In genomic region chrX:17860179-17860780, GRCh38 we compare ENCODE assay signal across 8 cellular contexts. TPM values are rescaled to one million over a fixed set of nuclear protein-coding genes. Genes with fewer than 3 reads are reported as not detected.
DNase-seq lines count a peak whose midpoint lies in the region; ATAC-seq, FAIRE-seq and TF ChIP-seq lines count a peak whose summit lies in the region.

No MANE protein-coding gene starts in this region.

- peak; percentile 38 for ATAC-seq in gastroesophageal sphincter

- no peak overlapping the region for H3K27ac Mint-ChIP-seq in CD8-positive, alpha-beta memory T cell
- peak overlapping the region; percentile 74 for H3K27ac Mint-ChIP-seq in progenitor cell of endocrine pancreas

- no peak for TF ChIP-seq POLR2A in gastroesophageal sphincter (IDR thresholded peaks at IDR 0.05)

- no peak for TF ChIP-seq EP300 in gastroesophageal sphincter (IDR thresholded peaks at IDR 0.05)

- peaks cover 0 to 2% (median 0%) of the 10 kb centered on the region in 5 donors for H3K9me3 Mint-ChIP-seq in CD8-positive, alpha-beta memory T cell
- H3K9me3 Mint-ChIP-seq in progenitor cell of endocrine pancreas (ENCODE audit: low read depth), result no peaks in the 10 kb centered on the region

- no peaks in the 10 kb centered on the region for H3K27me3 ChIP-seq in CD8-positive, alpha-beta memory T cell (ENCODE audit: insufficient read depth, low read length, poor library complexity, severe bottlenecking)
- no peaks in the 10 kb centered on the region for H3K27me3 ChIP-seq in gastroesophageal sphincter

- peak overlapping the region in 6 of 7 donors; percentile 10 to 64 (median 58) for H3K4me3 Mint-ChIP-seq in CD8-positive, alpha-beta memory T cell
- H3K4me3 Mint-ChIP-seq in progenitor cell of endocrine pancreas (ENCODE audit: low read depth), result peak overlapping the region; percentile 75

- no peaks in the 10 kb centered on the region for H3K9me3 ChIP-seq in CD8-positive, alpha-beta memory T cell (ENCODE audit: low read length)
- H3K9me3 ChIP-seq in gastroesophageal sphincter, result no peaks in the 10 kb centered on the region

- no peaks in the 10 kb centered on the region for H3K36me3 ChIP-seq in CD8-positive, alpha-beta memory T cell (ENCODE audit: insufficient read depth, low read length)
- H3K36me3 ChIP-seq in gastroesophageal sphincter, result no peaks in the 10 kb centered on the region

- no peak overlapping the region for H3K4me3 ChIP-seq in CD8-positive, alpha-beta memory T cell (ENCODE audit: low read length)
- peak overlapping the region; percentile 71 to 100 for H3K4me3 ChIP-seq in gastroesophageal sphincter

- H3K4me1 Mint-ChIP-seq in CD8-positive, alpha-beta memory T cell, result peaks cover 2 to 9% (median 4%) of the 10 kb centered on the region in 3 donors
- peaks cover 9% of the 10 kb centered on the region for H3K4me1 Mint-ChIP-seq in progenitor cell of endocrine pancreas (ENCODE audit: low read depth)

- no peaks in the 10 kb centered on the region for H3K36me3 Mint-ChIP-seq in CD8-positive, alpha-beta memory T cell
- H3K36me3 Mint-ChIP-seq in progenitor cell of endocrine pancreas (ENCODE audit: insufficient read depth), result no peaks in the 10 kb centered on the region

- TF ChIP-seq CTCF in gastroesophageal sphincter (IDR thresholded peaks at IDR 0.05), result no peak
- no peak for TF ChIP-seq CTCF in progenitor cell of endocrine pancreas (IDR thresholded peaks at IDR 0.05; ENCODE audit: unreplicated experiment)

- CTCF ChIA-PET in CD8-positive, alpha-beta memory T cell (lab: Charles Lee), result no interaction called here

- H3K27ac ChIP-seq in CD8-positive, alpha-beta memory T cell (ENCODE audit: low read depth, low read length), result no peak overlapping the region
- peak overlapping the region; percentile 75 to 82 (median 76) for H3K27ac ChIP-seq in gastroesophageal sphincter

- peaks cover 39 to 49% of the 10 kb centered on the region in 2 donors for H3K27me3 Mint-ChIP-seq in CD8-positive, alpha-beta memory T cell
- peaks cover 75% of the 10 kb centered on the region for H3K27me3 Mint-ChIP-seq in progenitor cell of endocrine pancreas

- no peak for FAIRE-seq in RCC 7860 (lab: Jason Lieb, UNC)

- POLR2A ChIA-PET in CD8-positive, alpha-beta memory T cell (lab: Charles Lee), result no interaction called here

- H3K4me1 ChIP-seq in CD8-positive, alpha-beta memory T cell (ENCODE audit: insufficient read depth, low read length), result peaks cover 4% of the 10 kb centered on the region
- H3K4me1 ChIP-seq in gastroesophageal sphincter, result peaks cover 0 to 11% (median 0%) of the 10 kb centered on the region in 3 donors

- DNase-seq in CD8-positive, alpha-beta memory T cell, result peak in 1 of 5 donors; percentile 11
- peak; percentile 6 for DNase-seq in SK-N-DZ (ENCODE audit: low spot score)
- DNase-seq in progenitor cell of endocrine pancreas (ENCODE audit: low spot score, unreplicated experiment), result no peak
- DNase-seq in RCC 7860 (ENCODE audit: low spot score), result no peak
- no peak for DNase-seq in kidney glomerular epithelial cell (lab: John Stamatoyannopoulos, UW)
- no peak for DNase-seq in middle frontal gyrus (ENCODE audit: extremely low spot score, low spot score)
- DNase-seq in NCI-H1436 treated with DMSO at 0.1 percent for 48 hours (lab: John Stamatoyannopoulos, UW), result no peak

- WGBS in gastroesophageal sphincter (ENCODE audit: low coverage in 1 of 2), 2 donors, result no CpG with 5 or more reads among the region's 53 CpGs

RNA-seq across cellular contexts. Expression of gene RAI2, which starts 0.8 kb away (rescaled TPM):
- under 1 TPM; 0.55 to 0.64 TPM for total RNA-seq in CD8-positive, alpha-beta memory T cell
- polyA plus RNA-seq in CD8-positive, alpha-beta memory T cell, result 0.32 TPM
- 3.7 and 4.2 TPM in 2 replicates for polyA plus RNA-seq in SK-N-DZ (2014; cell fraction: cytosol; rRNA removed)
- polyA plus RNA-seq in SK-N-DZ (2014; cell fraction: nucleus; rRNA removed), result 0.43 and 1.7 TPM in 2 replicates
- total RNA-seq in gastroesophageal sphincter (10 to 100 TPM; 21.7 to 35.4 (median 26.8) TPM), progenitor cell of endocrine pancreas (7.0 and 7.2 TPM in 2 replicates)
